ENCODE assay signal across 9 cellular contexts in the genomic region with DNA sequence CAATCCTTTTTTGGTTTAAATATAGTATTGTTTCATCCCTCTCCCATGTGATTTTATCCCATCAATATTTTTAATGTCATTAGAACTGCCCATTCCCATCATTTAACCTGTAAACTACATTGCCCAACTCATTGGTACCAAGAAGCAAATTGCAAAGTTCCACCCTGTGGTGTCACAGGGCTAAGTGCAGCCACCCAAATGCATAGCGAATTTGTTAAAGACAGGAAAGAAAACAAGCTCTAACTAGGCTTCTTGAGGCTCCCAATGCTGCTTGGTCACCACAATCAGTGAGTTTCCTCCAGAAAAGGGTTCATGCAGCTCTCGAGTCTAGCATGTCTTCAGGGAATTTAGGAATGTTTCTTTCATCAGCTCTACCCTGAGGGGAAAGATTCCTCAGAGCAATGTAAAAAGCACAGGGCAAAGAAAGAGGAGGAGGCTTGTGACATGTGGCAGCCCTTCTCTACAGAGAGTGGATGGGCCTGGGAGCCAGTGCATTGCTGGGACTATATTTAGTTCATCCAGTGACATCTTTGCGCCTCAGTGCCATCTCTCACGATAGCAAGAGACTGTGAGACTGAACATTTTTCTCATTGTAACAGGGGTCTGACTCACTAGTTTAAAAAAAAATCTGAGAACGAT. TPM values are rescaled to one million over a fixed set of nuclear protein-coding genes. Genes with fewer than 3 reads are reported as not detected.
DNase-seq lines count a peak whose midpoint lies in the region; ATAC-seq and TF ChIP-seq lines count a peak whose summit lies in the region.
"Had no signal": no experiment of that assay in that cellular context is flagged by ENCODE, and none has a peak within 500 bp of the region (broad histone marks: within the 10 kb centered on the region; RNA-seq: fewer than 3 reads in every experiment).

No MANE protein-coding gene starts in this region.

- H3K27ac Mint-ChIP-seq in immature natural killer cell: peak overlapping the region in 2 of 6 donors; percentile 18 to 31

- H3K27ac ChIP-seq in SJSA1: peak overlapping the region; percentile 74

- peak; percentile 40 for ATAC-seq in GM21529 (IDR thresholded peaks at IDR 0.05; ENCODE audit: unreplicated experiment)

- no peaks in the 10 kb centered on the region for H3K36me3 ChIP-seq in SJSA1

- no peak for TF ChIP-seq CTCF in GM13976 (IDR thresholded peaks at IDR 0.05; ENCODE audit: borderline replicate concordance, control extremely low read depth, extremely low read depth, insufficient read depth, missing control alignments)

- peaks cover 0 to 2% (median 0%) of the 10 kb centered on the region in 3 donors for H3K27me3 Mint-ChIP-seq in immature natural killer cell (ENCODE audit: low read depth in 3 of 3)

- H3K4me1 Mint-ChIP-seq in immature natural killer cell: peaks cover 5 to 9% of the 10 kb centered on the region in 2 donors

- peaks cover 34% of the 10 kb centered on the region for H3K4me1 ChIP-seq in SJSA1 (replicated peaks)

- DNase-seq in AG08395 (ENCODE audit: low spot score) (peak; percentile 89), SJSA1 (ENCODE audit: low read depth in 1 of 2, low spot score in 2 of 2) (peak; percentile 65 to 73), immature natural killer cell (no peak), NCI-H128 (lab: John Stamatoyannopoulos, UW; ENCODE audit: unreplicated experiment) (no peak), UCSD-AML1 (lab: John Stamatoyannopoulos, UW; ENCODE audit: unreplicated experiment) (no peak), GM13976 (ENCODE audit: low spot score) (no peak), amygdala (lab: John Stamatoyannopoulos, UW) (no peak)

- H3K4me3 Mint-ChIP-seq in immature natural killer cell: peak overlapping the region in 3 of 5 donors; percentile 14 to 53 (median 47)

- H3K9me3 ChIP-seq in SJSA1 (replicated peaks): no peaks in the 10 kb centered on the region

- no peak overlapping the region for H3K4me3 ChIP-seq in SJSA1

- in situ Hi-C loops in GM13976 (cut with MboI; ENCODE audit: low sequenced_read_pairs, unreplicated experiment): no loop called here

- H3K9me3 Mint-ChIP-seq in immature natural killer cell: no peaks in the 10 kb centered on the region

- no peaks in the 10 kb centered on the region for H3K36me3 Mint-ChIP-seq in immature natural killer cell

- no peaks in the 10 kb centered on the region for H3K27me3 ChIP-seq in SJSA1 (replicated peaks)

RNA-seq across cellular contexts. Expression of a gene that starts 58.1 kb away (rescaled TPM):
- total RNA-seq in SJSA1 (2014; rRNA removed; shearing (Covaris generic)): 118 and 154 TPM in 2 replicates
- polyA plus RNA-seq in immature natural killer cell: 1 to 10 TPM in 1 of 3 donors, under 1 TPM in 1, not detected in 1; 0.53 to 2.2 TPM
- polyA plus RNA-seq: neural cell had no signal

Comparison
In these comparisons a context has a peak if more than half of its experiments do, and no peak if none do; other contexts are left out.
1. DNase-seq: peak in AG08395 (single experiment) and SJSA1 (2 of 2); none in immature natural killer cell (0 of 3), NCI-H128 (single experiment), UCSD-AML1 (single experiment), GM13976 (single experiment) and amygdala (0 of 56).